In genomic region chr1:16913616-16913865, GRCh38 we compare ENCODE assay signal across 8 cellular contexts. TPM values are rescaled to one million over a fixed set of nuclear protein-coding genes. Genes with fewer than 3 reads are reported as not detected.
DNase-seq lines count a peak whose midpoint lies in the region; ATAC-seq and TF ChIP-seq lines count a peak whose summit lies in the region.

No MANE protein-coding gene starts in this region.

- no peaks in the 10 kb centered on the region for H4K20me1 ChIP-seq in H9 (ENCODE audit: control insufficient read depth, insufficient read depth, insufficient read length)
- H4K20me1 ChIP-seq in hepatocyte (ENCODE audit: insufficient read depth, poor library complexity, severe bottlenecking), result no peaks in the 10 kb centered on the region
- H4K20me1 ChIP-seq in smooth muscle cell (ENCODE audit: low read depth), result no peaks in the 10 kb centered on the region

- peak overlapping the region; percentile 70 to 79 for H3K4me3 Mint-ChIP-seq in H9

- H2AFZ ChIP-seq in H9 (ENCODE audit: low read length) (no peak overlapping the region), hepatocyte (peak overlapping the region; percentile 90), smooth muscle cell (ENCODE audit: low read depth) (peak overlapping the region; percentile 96)

- H4K5ac ChIP-seq in H9 (ENCODE audit: insufficient read length, low read depth, low read length), result no peak overlapping the region

- H3K23ac ChIP-seq in H9 (ENCODE audit: insufficient read length, low read depth, low read length), result no peak overlapping the region

- no peaks in the 10 kb centered on the region for H3K9me3 ChIP-seq in H9 (ENCODE audit: control insufficient read depth, low read depth, low read length)
- H3K9me3 ChIP-seq in WERI-Rb-1 (ENCODE audit: severe bottlenecking), result no peaks in the 10 kb centered on the region
- no peaks in the 10 kb centered on the region for H3K9me3 ChIP-seq in hepatocyte (ENCODE audit: low read depth)
- no peaks in the 10 kb centered on the region for H3K9me3 ChIP-seq in smooth muscle cell (replicated peaks; ENCODE audit: low read depth)

- H3K36me3 Mint-ChIP-seq in H9 (ENCODE audit: insufficient read depth in 1 of 3, low read depth in 3 of 3), result no peaks in the 10 kb centered on the region

- H3K4me3 ChIP-seq in WERI-Rb-1 (ENCODE audit: low read depth, low read length) (peak overlapping the region; percentile 58), hepatocyte (peak overlapping the region; percentile 50), smooth muscle cell (peak overlapping the region; percentile 75)

- WGBS in H9 (ENCODE audit: extremely low coverage, insufficient read length, low lambda C conversion rate), result no CpG with 5 or more reads among the region's 19 CpGs
- 4% methylated on average over 19 of the region's 19 CpGs for WGBS in hepatocyte (ENCODE audit: low lambda C conversion rate, missing lambda C conversion rate)
- WGBS in smooth muscle cell (ENCODE audit: low lambda C conversion rate), result 5% methylated on average over 19 of the region's 19 CpGs

- TF ChIP-seq CTCF in H9 (conservative IDR thresholded peaks at IDR 0.05), result no peak
- 0 out of 2 replicates have a peak, but pooled peaks have one; percentile 7 for TF ChIP-seq CTCF in WERI-Rb-1 (IDR thresholded peaks at IDR 0.05; ENCODE audit: low read depth, low read length)
- peak; percentile 2 for TF ChIP-seq CTCF in hepatocyte (IDR thresholded peaks at IDR 0.05; ENCODE audit: poor library complexity)
- no peak for TF ChIP-seq CTCF in smooth muscle cell (IDR thresholded peaks at IDR 0.05; ENCODE audit: borderline replicate concordance, insufficient read depth, poor library complexity, severe bottlenecking)

- H4K91ac ChIP-seq in H9 (ENCODE audit: insufficient read length, low read depth, low read length), result no peak overlapping the region

- H3K27ac Mint-ChIP-seq in H9, result peak overlapping the region in 1 of 3 experiments; percentile 90; a peak in 2 of 7 replicates

- no peaks in the 10 kb centered on the region for H3K9me2 ChIP-seq in hepatocyte (replicated peaks; ENCODE audit: insufficient read depth)

- H3K14ac ChIP-seq in H9 (ENCODE audit: insufficient read depth, low read length), result no peak overlapping the region

- peaks cover 4% of the 10 kb centered on the region for H3K23me2 ChIP-seq in H9 (ENCODE audit: insufficient read length, low read depth, low read length, poor library complexity, severe bottlenecking)

- H4K8ac ChIP-seq in H9 (replicated peaks; ENCODE audit: insufficient read length, low read depth, low read length), result no peak overlapping the region

- peaks cover 8% of the 10 kb centered on the region; the same call in 1 of the 2 replicates for H3K27me3 Mint-ChIP-seq in H9 (ENCODE audit: low read depth)

- intact Hi-C loops in left colon (cut with DNase I, micrococcal nuclease), result no loop called here

- no peak overlapping the region for H2BK15ac ChIP-seq in H9 (ENCODE audit: low read depth, low read length)

- H3K27ac ChIP-seq in H9 (ENCODE audit: insufficient read length, low read depth, low read length), result no peak overlapping the region
- H3K27ac ChIP-seq in WERI-Rb-1, result peak overlapping the region; percentile 79
- peak overlapping the region; percentile 69 for H3K27ac ChIP-seq in hepatocyte
- no peak overlapping the region for H3K27ac ChIP-seq in smooth muscle cell (ENCODE audit: low read depth)

- H3K9me3 Mint-ChIP-seq in H9, result no peaks in the 10 kb centered on the region

- H2BK12ac ChIP-seq in H9 (ENCODE audit: insufficient read length, low read depth, low read length), result no peak overlapping the region

- H2BK5ac ChIP-seq in H9 (ENCODE audit: insufficient read length, low read length), result no peak overlapping the region

- H3K4me2 ChIP-seq in H9 (ENCODE audit: insufficient read depth, insufficient read length, low read length) (peak overlapping the region; percentile 35), hepatocyte (peak overlapping the region; percentile 93), smooth muscle cell (peak overlapping the region; percentile 98)

- peaks cover 14 to 23% of the 10 kb centered on the region in 2 experiments for H3K4me1 Mint-ChIP-seq in H9

- ATAC-seq in left colon (no peak), GM19455 (IDR thresholded peaks at IDR 0.05; ENCODE audit: unreplicated experiment) (no peak)

- no peak overlapping the region for H2BK20ac ChIP-seq in H9 (ENCODE audit: low read depth, low read length, poor library complexity, severe bottlenecking)

- H3K56ac ChIP-seq in H9 (ENCODE audit: insufficient read length, low read depth, low read length), result no peak overlapping the region

- H3K27me3 ChIP-seq in H9 (ENCODE audit: insufficient read depth, low read length) (no peaks in the 10 kb centered on the region), WERI-Rb-1 (ENCODE audit: insufficient read depth, low read depth, severe bottlenecking) (no peaks in the 10 kb centered on the region), hepatocyte (no peaks in the 10 kb centered on the region), smooth muscle cell (ENCODE audit: low read depth) (no peaks in the 10 kb centered on the region)

- no peak overlapping the region for H3K18ac ChIP-seq in H9 (ENCODE audit: insufficient read length, low read depth, low read length)

- no peak overlapping the region for H2AK5ac ChIP-seq in H9 (ENCODE audit: insufficient read length, low read length)

- no peak overlapping the region for H3K4ac ChIP-seq in H9 (ENCODE audit: low read depth, low read length)

- DNase-seq in H9 (no peak), WERI-Rb-1 (no peak), hepatocyte (ENCODE audit: low spot score) (no peak), smooth muscle cell (lab: John Stamatoyannopoulos, UW; ENCODE audit: unreplicated experiment) (no peak), left colon (no peak), putamen (ENCODE audit: low spot score) (no peak), SW480 (ENCODE audit: low spot score) (no peak)

- no peak overlapping the region for H3K9ac ChIP-seq in H9 (ENCODE audit: extremely low read depth, insufficient read length, low read length)
- peak overlapping the region; percentile 53 for H3K9ac ChIP-seq in smooth muscle cell (ENCODE audit: low read depth)

- H3K36me3 ChIP-seq in WERI-Rb-1, result no peaks in the 10 kb centered on the region
- H3K36me3 ChIP-seq in hepatocyte (replicated peaks; ENCODE audit: insufficient read depth, low read depth), result no peaks in the 10 kb centered on the region
- H3K36me3 ChIP-seq in smooth muscle cell (ENCODE audit: low read depth), result no peaks in the 10 kb centered on the region

- no peaks in the 10 kb centered on the region for H3K79me1 ChIP-seq in H9 (ENCODE audit: insufficient read depth, low read depth, low read length, poor library complexity, severe bottlenecking)

- H3F3A ChIP-seq in smooth muscle cell (ENCODE audit: low read depth), result peaks cover 3% of the 10 kb centered on the region

- H2BK120ac ChIP-seq in H9 (ENCODE audit: low read depth, low read length, poor library complexity, severe bottlenecking), result no peak overlapping the region

- no peaks in the 10 kb centered on the region for H3K4me1 ChIP-seq in H9 (ENCODE audit: insufficient read depth, low read length)
- H3K4me1 ChIP-seq in hepatocyte (ENCODE audit: insufficient read depth), result peaks cover 4% of the 10 kb centered on the region
- H3K4me1 ChIP-seq in smooth muscle cell (ENCODE audit: low read depth), result peaks cover 5% of the 10 kb centered on the region

- H3T11ph ChIP-seq in H9 (ENCODE audit: low read length), result no peak overlapping the region

- H3K79me2 ChIP-seq in H9 (ENCODE audit: insufficient read depth, low read length) (no peaks in the 10 kb centered on the region), hepatocyte (no peaks in the 10 kb centered on the region), smooth muscle cell (ENCODE audit: low read depth) (no peaks in the 10 kb centered on the region)

RNA-seq across cellular contexts. Expression of gene CROCC, which starts 8.2 kb away (rescaled TPM):
- total RNA-seq in H9 (2021), result 40.2 and 40.7 TPM in 2 replicates
- total RNA-seq in hepatocyte, result 21.9 and 22.2 TPM in 2 replicates
- polyA plus RNA-seq in hepatocyte, result 23.0 and 23.6 TPM in 2 replicates
- total RNA-seq in smooth muscle cell, result 7.8 and 24.0 TPM in 2 replicates
- polyA plus RNA-seq in smooth muscle cell, result 19.7 and 21.4 TPM in 2 replicates
- total RNA-seq in left colon, result 10 to 100 TPM; 11.3 to 11.4 TPM

RNA-seq across cellular contexts. Expression of gene RNU1-2, which starts 17.8 kb away (rescaled TPM):
- total RNA-seq in H9 (2021) (1,874 and 2,051 TPM in 2 replicates), hepatocyte (under 0.01 TPM in 2 replicates), smooth muscle cell (under 0.01 TPM in 2 replicates), left colon (1,000 to 10,000 TPM; 3,977 to 5,589 TPM)
- polyA plus RNA-seq in hepatocyte (not detected in 2 replicates), smooth muscle cell (4.2 and 6.4 TPM in 2 replicates)

Comparison
In these comparisons a context has a peak if more than half of its experiments do, and no peak if none do; other contexts are left out.
1. H3K27ac ChIP-seq: peak in WERI-Rb-1 (single experiment) and hepatocyte (single experiment); none in H9 (single experiment) and smooth muscle cell (single experiment).
2. H3K4me2 ChIP-seq: peak in every context shown above with its lines; median percentile 98 in smooth muscle cell; 93 in hepatocyte; 35 in H9.
3. CTCF ChIP-seq: peak in WERI-Rb-1 (single experiment) and hepatocyte (single experiment); none in H9 (single experiment) and smooth muscle cell (single experiment).
4. RNA of gene RNU1-2, which starts 17.8 kb away (total RNA-seq): 3,977 to 5,589 TPM in left colon and 1,874 to 2,051 TPM in H9; under 0.01 TPM in hepatocyte and under 0.01 TPM in smooth muscle cell; every median in the first group is over 1,000 times any median in the second.
5. Peak in every context shown above with its lines, with median percentiles within 50 percentile points of each other: H3K4me3 ChIP-seq.